ENCODE assay signal across 18 cellular contexts in genomic region chr5:127916875-127917573, GRCh38.
DNase-seq lines count a peak whose midpoint lies in the region; ATAC-seq, FAIRE-seq and TF ChIP-seq lines count a peak whose summit lies in the region.
"Had no signal": no experiment of that assay in that cellular context is flagged by ENCODE, and none has a peak within 500 bp of the region (broad histone marks: within the 10 kb centered on the region; RNA-seq: fewer than 3 reads in every experiment).

No MANE protein-coding gene starts in this region.

- H3K9ac ChIP-seq in parathyroid adenoma = no peak overlapping the region

- no peak overlapping the region for H3K4me3 ChIP-seq in parathyroid adenoma (ENCODE audit: low read depth, low read length)
- no peak overlapping the region for H3K4me3 ChIP-seq in SJCRH30
- H3K4me3 ChIP-seq: testis had no signal

- ATAC-seq in effector memory CD8-positive, alpha-beta T cell (replicated peaks) = no peak
- no peak for ATAC-seq in WTC11
- ATAC-seq in foreskin keratinocyte = no peak
- ATAC-seq: naive thymus-derived CD8-positive, alpha-beta T cell had no signal

- peak; percentile 85 for FAIRE-seq in GM19239 (lab: Jason Lieb, UNC)
- FAIRE-seq: H54 had no signal

- no peaks in the 10 kb centered on the region for H3K9me3 ChIP-seq in parathyroid adenoma (ENCODE audit: control insufficient read depth, low read length)
- no peaks in the 10 kb centered on the region for H3K9me3 ChIP-seq in SJCRH30 (replicated peaks)
- H3K9me3 ChIP-seq: testis had no signal

- CTCF ChIA-PET in WTC11 (lab: Charles Lee) = no interaction called here

- no peak overlapping the region for H3K4me2 ChIP-seq in parathyroid adenoma (ENCODE audit: low read length)

- H3K36me3 ChIP-seq in parathyroid adenoma (ENCODE audit: control insufficient read depth, insufficient read depth, low read length) (no peaks in the 10 kb centered on the region), SJCRH30 (no peaks in the 10 kb centered on the region)

- no peak for DNase-seq in T-helper 1 cell
- DNase-seq in GM19239 (ENCODE audit: insufficient read length, low spot score) = no peak
- DNase-seq in effector memory CD8-positive, alpha-beta T cell = no peak
- DNase-seq in WTC11 (ENCODE audit: low spot score) = no peak
- DNase-seq in foreskin keratinocyte = no peak
- no peak for DNase-seq in SJCRH30
- DNase-seq: 8988T; activated CD4-positive, alpha-beta T cell treated with anti-CD3 and anti-CD28 coated beads for 48 hours; naive thymus-derived CD8-positive, alpha-beta T cell; NCI-H146; NCI-H345; Right ventricle myocardium superior; T-helper 9 cell; testis had no signal

- H3K4me1 ChIP-seq in parathyroid adenoma (no peaks in the 10 kb centered on the region), foreskin keratinocyte (no peaks in the 10 kb centered on the region), SJCRH30 (no peaks in the 10 kb centered on the region)

- H2AFZ ChIP-seq in parathyroid adenoma = peak overlapping the region; percentile 9

- peak overlapping the region; percentile 75 for H3K27ac Mint-ChIP-seq in T-helper 1 cell treated with Interleukin-12 subunit alpha and Interleukin-12 subunit beta and Interleukin-4 antibody, amounts not matched to agents 30 μg/mL and 1 μg/mL, for 36 hours
- H3K27ac Mint-ChIP-seq in effector memory CD8-positive, alpha-beta T cell = peak overlapping the region; percentile 64 to 81
- H3K27ac Mint-ChIP-seq in WTC11 = no peak overlapping the region
- H3K27ac Mint-ChIP-seq: dendritic cell treated with granulocyte-macrophage colony-stimulating factor and Interleukin-4, amounts not matched to agents 40 ng/mL and 50 ng/mL, for 4 days had no signal

- H3K9me3 Mint-ChIP-seq in T-helper 1 cell treated with Interleukin-12 subunit alpha and Interleukin-12 subunit beta and Interleukin-4 antibody, amounts not matched to agents 30 μg/mL and 1 μg/mL, for 36 hours = no peaks in the 10 kb centered on the region
- no peaks in the 10 kb centered on the region for H3K9me3 Mint-ChIP-seq in effector memory CD8-positive, alpha-beta T cell
- H3K9me3 Mint-ChIP-seq in WTC11 = no peaks in the 10 kb centered on the region
- H3K9me3 Mint-ChIP-seq: dendritic cell treated with granulocyte-macrophage colony-stimulating factor and Interleukin-4, amounts not matched to agents 40 ng/mL and 50 ng/mL, for 4 days; naive thymus-derived CD8-positive, alpha-beta T cell had no signal

- TF ChIP-seq CTCF in parathyroid adenoma (IDR thresholded peaks at IDR 0.05) (no peak), WTC11 (IDR thresholded peaks at IDR 0.05) (no peak), foreskin keratinocyte (conservative IDR thresholded peaks at IDR 0.05) (no peak)

- no peaks in the 10 kb centered on the region for H3K27me3 ChIP-seq in parathyroid adenoma (ENCODE audit: control insufficient read depth, insufficient read depth, low read length)
- H3K27me3 ChIP-seq in foreskin keratinocyte = no peaks in the 10 kb centered on the region
- H3K27me3 ChIP-seq in SJCRH30 = no peaks in the 10 kb centered on the region
- H3K27me3 ChIP-seq: testis had no signal

- no peaks in the 10 kb centered on the region for H3K27me3 Mint-ChIP-seq in T-helper 1 cell treated with Interleukin-12 subunit alpha and Interleukin-12 subunit beta and Interleukin-4 antibody, amounts not matched to agents 30 μg/mL and 1 μg/mL, for 36 hours (ENCODE audit: low read depth)
- H3K27me3 Mint-ChIP-seq in effector memory CD8-positive, alpha-beta T cell = no peaks in the 10 kb centered on the region
- peaks cover 71% of the 10 kb centered on the region for H3K27me3 Mint-ChIP-seq in WTC11 (ENCODE audit: low read depth)
- H3K27me3 Mint-ChIP-seq: dendritic cell treated with granulocyte-macrophage colony-stimulating factor and Interleukin-4, amounts not matched to agents 40 ng/mL and 50 ng/mL, for 4 days; naive thymus-derived CD8-positive, alpha-beta T cell had no signal

- peaks cover 7% of the 10 kb centered on the region for H3K4me1 Mint-ChIP-seq in T-helper 1 cell treated with Interleukin-12 subunit alpha and Interleukin-12 subunit beta and Interleukin-4 antibody, amounts not matched to agents 30 μg/mL and 1 μg/mL, for 36 hours (ENCODE audit: low read depth)
- peaks cover 5 to 6% of the 10 kb centered on the region in 2 donors for H3K4me1 Mint-ChIP-seq in effector memory CD8-positive, alpha-beta T cell (ENCODE audit: low read depth in 2 of 2)
- H3K4me1 Mint-ChIP-seq in WTC11 = no peaks in the 10 kb centered on the region

- H3K27ac ChIP-seq in parathyroid adenoma (no peak overlapping the region), foreskin keratinocyte (no peak overlapping the region), SJCRH30 (no peak overlapping the region)
- H3K27ac ChIP-seq: testis had no signal

- no peaks in the 10 kb centered on the region for H3K79me2 ChIP-seq in parathyroid adenoma

- POLR2A ChIA-PET in WTC11 (lab: Charles Lee) = no interaction called here

- peak overlapping the region; percentile 57 for H3K4me3 Mint-ChIP-seq in T-helper 1 cell treated with Interleukin-12 subunit alpha and Interleukin-12 subunit beta and Interleukin-4 antibody, amounts not matched to agents 30 μg/mL and 1 μg/mL, for 36 hours
- H3K4me3 Mint-ChIP-seq in effector memory CD8-positive, alpha-beta T cell = peak overlapping the region; percentile 28 to 34
- H3K4me3 Mint-ChIP-seq in WTC11 = no peak overlapping the region
- H3K4me3 Mint-ChIP-seq: dendritic cell treated with granulocyte-macrophage colony-stimulating factor and Interleukin-4, amounts not matched to agents 40 ng/mL and 50 ng/mL, for 4 days had no signal

- no peaks in the 10 kb centered on the region for H3K36me3 Mint-ChIP-seq in T-helper 1 cell treated with Interleukin-12 subunit alpha and Interleukin-12 subunit beta and Interleukin-4 antibody, amounts not matched to agents 30 μg/mL and 1 μg/mL, for 36 hours (ENCODE audit: low read depth)
- no peaks in the 10 kb centered on the region for H3K36me3 Mint-ChIP-seq in effector memory CD8-positive, alpha-beta T cell (ENCODE audit: insufficient read depth)
- H3K36me3 Mint-ChIP-seq in WTC11 = no peaks in the 10 kb centered on the region
- H3K36me3 Mint-ChIP-seq: naive thymus-derived CD8-positive, alpha-beta T cell had no signal

TF ChIP-seq in WTC11, 78 proteins besides CTCF, POLR2A, EP300 and RAD21 (continues in another document):
- TF ChIP-seq E2F5 (CRISPR knock-in tag; IDR thresholded peaks at IDR 0.05) (no peak), NR3C1 (CRISPR knock-in tag; conservative IDR thresholded peaks at IDR 0.05; ENCODE audit: low read depth) (no peak), RORB (CRISPR knock-in tag; IDR thresholded peaks at IDR 0.05) (no peak), NFATC4 (CRISPR knock-in tag; IDR thresholded peaks at IDR 0.05) (no peak), FOXP1 (CRISPR knock-in tag; IDR thresholded peaks at IDR 0.05; ENCODE audit: borderline replicate concordance) (no peak), FOXK1 (CRISPR knock-in tag; IDR thresholded peaks at IDR 0.05) (no peak), TP53 (CRISPR knock-in tag; IDR thresholded peaks at IDR 0.05) (no peak), ZNF396 (CRISPR knock-in tag; IDR thresholded peaks at IDR 0.05; ENCODE audit: borderline replicate concordance) (no peak), NR1H2 (CRISPR knock-in tag; IDR thresholded peaks at IDR 0.05) (no peak)
- TF ChIP-seq, protein P1, sequence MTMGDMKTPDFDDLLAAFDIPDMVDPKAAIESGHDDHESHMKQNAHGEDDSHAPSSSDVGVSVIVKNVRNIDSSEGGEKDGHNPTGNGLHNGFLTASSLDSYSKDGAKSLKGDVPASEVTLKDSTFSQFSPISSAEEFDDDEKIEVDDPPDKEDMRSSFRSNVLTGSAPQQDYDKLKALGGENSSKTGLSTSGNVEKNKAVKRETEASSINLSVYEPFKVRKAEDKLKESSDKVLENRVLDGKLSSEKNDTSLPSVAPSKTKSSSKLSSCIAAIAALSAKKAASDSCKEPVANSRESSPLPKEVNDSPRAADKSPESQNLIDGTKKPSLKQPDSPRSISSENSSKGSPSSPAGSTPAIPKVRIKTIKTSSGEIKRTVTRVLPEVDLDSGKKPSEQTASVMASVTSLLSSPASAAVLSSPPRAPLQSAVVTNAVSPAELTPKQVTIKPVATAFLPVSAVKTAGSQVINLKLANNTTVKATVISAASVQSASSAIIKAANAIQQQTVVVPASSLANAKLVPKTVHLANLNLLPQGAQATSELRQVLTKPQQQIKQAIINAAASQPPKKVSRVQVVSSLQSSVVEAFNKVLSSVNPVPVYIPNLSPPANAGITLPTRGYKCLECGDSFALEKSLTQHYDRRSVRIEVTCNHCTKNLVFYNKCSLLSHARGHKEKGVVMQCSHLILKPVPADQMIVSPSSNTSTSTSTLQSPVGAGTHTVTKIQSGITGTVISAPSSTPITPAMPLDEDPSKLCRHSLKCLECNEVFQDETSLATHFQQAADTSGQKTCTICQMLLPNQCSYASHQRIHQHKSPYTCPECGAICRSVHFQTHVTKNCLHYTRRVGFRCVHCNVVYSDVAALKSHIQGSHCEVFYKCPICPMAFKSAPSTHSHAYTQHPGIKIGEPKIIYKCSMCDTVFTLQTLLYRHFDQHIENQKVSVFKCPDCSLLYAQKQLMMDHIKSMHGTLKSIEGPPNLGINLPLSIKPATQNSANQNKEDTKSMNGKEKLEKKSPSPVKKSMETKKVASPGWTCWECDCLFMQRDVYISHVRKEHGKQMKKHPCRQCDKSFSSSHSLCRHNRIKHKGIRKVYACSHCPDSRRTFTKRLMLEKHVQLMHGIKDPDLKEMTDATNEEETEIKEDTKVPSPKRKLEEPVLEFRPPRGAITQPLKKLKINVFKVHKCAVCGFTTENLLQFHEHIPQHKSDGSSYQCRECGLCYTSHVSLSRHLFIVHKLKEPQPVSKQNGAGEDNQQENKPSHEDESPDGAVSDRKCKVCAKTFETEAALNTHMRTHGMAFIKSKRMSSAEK (CRISPR knock-in tag; IDR thresholded peaks at IDR 0.05; ENCODE audit: borderline replicate concordance) = no peak
- TF ChIP-seq, protein P2, sequence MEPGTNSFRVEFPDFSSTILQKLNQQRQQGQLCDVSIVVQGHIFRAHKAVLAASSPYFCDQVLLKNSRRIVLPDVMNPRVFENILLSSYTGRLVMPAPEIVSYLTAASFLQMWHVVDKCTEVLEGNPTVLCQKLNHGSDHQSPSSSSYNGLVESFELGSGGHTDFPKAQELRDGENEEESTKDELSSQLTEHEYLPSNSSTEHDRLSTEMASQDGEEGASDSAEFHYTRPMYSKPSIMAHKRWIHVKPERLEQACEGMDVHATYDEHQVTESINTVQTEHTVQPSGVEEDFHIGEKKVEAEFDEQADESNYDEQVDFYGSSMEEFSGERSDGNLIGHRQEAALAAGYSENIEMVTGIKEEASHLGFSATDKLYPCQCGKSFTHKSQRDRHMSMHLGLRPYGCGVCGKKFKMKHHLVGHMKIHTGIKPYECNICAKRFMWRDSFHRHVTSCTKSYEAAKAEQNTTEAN (CRISPR knock-in tag; IDR thresholded peaks at IDR 0.05) = no peak
